ENCODE assay signal across 1 cellular context in genomic region chr7:32539366-32539765, GRCh38.
TF ChIP-seq lines count a peak whose summit lies in the region.

No MANE protein-coding gene starts in this region.

TF ChIP-seq in K562, 482 proteins besides CTCF, POLR2A, EP300 and RAD21 (continued from another document and continues in another):
- TF ChIP-seq E2F1 (CRISPR knock-in tag; IDR thresholded peaks at IDR 0.05) (no peak), CEBPG (CRISPR knock-in tag; IDR thresholded peaks at IDR 0.05) (no peak), CEBPG (tag; conservative IDR thresholded peaks at IDR 0.05 in 1 of 2, IDR thresholded peaks at IDR 0.05 in 1 of 2) (no peak), POLR3G (IDR thresholded peaks at IDR 0.05; ENCODE audit: extremely low read depth, insufficient read length, insufficient replicate concordance) (no peak), TEAD4 (IDR thresholded peaks at IDR 0.05; ENCODE audit: low read length) (no peak), TEAD4 (CRISPR knock-in tag; IDR thresholded peaks at IDR 0.05; ENCODE audit: borderline replicate concordance) (no peak), NRF1 (conservative IDR thresholded peaks at IDR 0.05 in 1 of 2, IDR thresholded peaks at IDR 0.05 in 1 of 2) (no peak), ZNF133 (CRISPR knock-in tag; IDR thresholded peaks at IDR 0.05) (no peak), XRCC3 (IDR thresholded peaks at IDR 0.05) (no peak), KDM1A (IDR thresholded peaks at IDR 0.05) (no peak), BRD4 (IDR thresholded peaks at IDR 0.05) (no peak), EGR1 (conservative IDR thresholded peaks at IDR 0.05) (no peak), STAT6 (CRISPR knock-in tag; IDR thresholded peaks at IDR 0.05) (no peak), ZNF583 (CRISPR knock-in tag; IDR thresholded peaks at IDR 0.05) (no peak), PHF21A (IDR thresholded peaks at IDR 0.05; ENCODE audit: borderline replicate concordance, low read depth) (no peak), HDAC8 (tag; IDR thresholded peaks at IDR 0.05) (peak; percentile 81; the same call in 1 of the 2 replicates), OTX1 (CRISPR knock-in tag; IDR thresholded peaks at IDR 0.05) (no peak), POLR2H (tag; IDR thresholded peaks at IDR 0.05; ENCODE audit: low read depth) (no peak), PYGO2 (tag; IDR thresholded peaks at IDR 0.05) (no peak), MAFF (IDR thresholded peaks at IDR 0.05; ENCODE audit: low read length) (no peak), THRA (IDR thresholded peaks at IDR 0.05) (no peak), RBM39 (optimal IDR thresholded peaks at IDR 0.05; ENCODE audit: low read depth, low read length) (no peak), EZH2 (IDR thresholded peaks at IDR 0.05; ENCODE audit: borderline replicate concordance, low read depth, low read length) (no peak), BACH1 (tag; IDR thresholded peaks at IDR 0.05) (peak; percentile 28; the same call in 1 of the 2 replicates), ZBTB11 (CRISPR knock-in tag; IDR thresholded peaks at IDR 0.05) (no peak), TEAD2 (tag; IDR thresholded peaks at IDR 0.05) (peak; percentile 49; the same call in 1 of the 2 replicates), TSC22D4 (tag; IDR thresholded peaks at IDR 0.05) (no peak), ZKSCAN8 (CRISPR knock-in tag; IDR thresholded peaks at IDR 0.05) (peak; percentile 64; the same call in 1 of the 2 replicates), STAT5B (CRISPR knock-in tag; IDR thresholded peaks at IDR 0.05) (0 out of 2 replicates have a peak, but pooled peaks have one; percentile 56), ZNF239 (CRISPR knock-in tag; IDR thresholded peaks at IDR 0.05) (peak; percentile 65), CBFA2T2 (conservative IDR thresholded peaks at IDR 0.05) (no peak), ETV1 (tag; conservative IDR thresholded peaks at IDR 0.05; ENCODE audit: low read depth) (0 out of 2 replicates have a peak, but pooled peaks have one; percentile 21), NCOA1 (IDR thresholded peaks at IDR 0.05; ENCODE audit: low read depth) (no peak), ZNF146 (CRISPR knock-in tag; IDR thresholded peaks at IDR 0.05; ENCODE audit: unreplicated experiment) (no peak), ZNF589 (CRISPR knock-in tag; IDR thresholded peaks at IDR 0.05; ENCODE audit: low read depth) (peak; percentile 78; the same call in 1 of the 2 replicates), MAZ (CRISPR knock-in tag; conservative IDR thresholded peaks at IDR 0.05 in 1 of 2, IDR thresholded peaks at IDR 0.05 in 1 of 2) (no peak), ZKSCAN3 (CRISPR knock-in tag; IDR thresholded peaks at IDR 0.05) (no peak), ZC3H4 (CRISPR knock-in tag; IDR thresholded peaks at IDR 0.05; ENCODE audit: borderline replicate concordance) (no peak), XRCC5 (IDR thresholded peaks at IDR 0.05; ENCODE audit: low read depth, low read length) (no peak)
- TF ChIP-seq, protein P1, sequence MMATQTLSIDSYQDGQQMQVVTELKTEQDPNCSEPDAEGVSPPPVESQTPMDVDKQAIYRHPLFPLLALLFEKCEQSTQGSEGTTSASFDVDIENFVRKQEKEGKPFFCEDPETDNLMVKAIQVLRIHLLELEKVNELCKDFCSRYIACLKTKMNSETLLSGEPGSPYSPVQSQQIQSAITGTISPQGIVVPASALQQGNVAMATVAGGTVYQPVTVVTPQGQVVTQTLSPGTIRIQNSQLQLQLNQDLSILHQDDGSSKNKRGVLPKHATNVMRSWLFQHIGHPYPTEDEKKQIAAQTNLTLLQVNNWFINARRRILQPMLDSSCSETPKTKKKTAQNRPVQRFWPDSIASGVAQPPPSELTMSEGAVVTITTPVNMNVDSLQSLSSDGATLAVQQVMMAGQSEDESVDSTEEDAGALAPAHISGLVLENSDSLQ (IDR thresholded peaks at IDR 0.05) = no peak
- TF ChIP-seq, protein P2, sequence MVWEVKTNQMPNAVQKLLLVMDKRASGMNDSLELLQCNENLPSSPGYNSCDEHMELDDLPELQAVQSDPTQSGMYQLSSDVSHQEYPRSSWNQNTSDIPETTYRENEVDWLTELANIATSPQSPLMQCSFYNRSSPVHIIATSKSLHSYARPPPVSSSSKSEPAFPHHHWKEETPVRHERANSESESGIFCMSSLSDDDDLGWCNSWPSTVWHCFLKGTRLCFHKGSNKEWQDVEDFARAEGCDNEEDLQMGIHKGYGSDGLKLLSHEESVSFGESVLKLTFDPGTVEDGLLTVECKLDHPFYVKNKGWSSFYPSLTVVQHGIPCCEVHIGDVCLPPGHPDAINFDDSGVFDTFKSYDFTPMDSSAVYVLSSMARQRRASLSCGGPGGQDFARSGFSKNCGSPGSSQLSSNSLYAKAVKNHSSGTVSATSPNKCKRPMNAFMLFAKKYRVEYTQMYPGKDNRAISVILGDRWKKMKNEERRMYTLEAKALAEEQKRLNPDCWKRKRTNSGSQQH (CRISPR knock-in tag; IDR thresholded peaks at IDR 0.05) = no peak
- TF ChIP-seq, protein P3, sequence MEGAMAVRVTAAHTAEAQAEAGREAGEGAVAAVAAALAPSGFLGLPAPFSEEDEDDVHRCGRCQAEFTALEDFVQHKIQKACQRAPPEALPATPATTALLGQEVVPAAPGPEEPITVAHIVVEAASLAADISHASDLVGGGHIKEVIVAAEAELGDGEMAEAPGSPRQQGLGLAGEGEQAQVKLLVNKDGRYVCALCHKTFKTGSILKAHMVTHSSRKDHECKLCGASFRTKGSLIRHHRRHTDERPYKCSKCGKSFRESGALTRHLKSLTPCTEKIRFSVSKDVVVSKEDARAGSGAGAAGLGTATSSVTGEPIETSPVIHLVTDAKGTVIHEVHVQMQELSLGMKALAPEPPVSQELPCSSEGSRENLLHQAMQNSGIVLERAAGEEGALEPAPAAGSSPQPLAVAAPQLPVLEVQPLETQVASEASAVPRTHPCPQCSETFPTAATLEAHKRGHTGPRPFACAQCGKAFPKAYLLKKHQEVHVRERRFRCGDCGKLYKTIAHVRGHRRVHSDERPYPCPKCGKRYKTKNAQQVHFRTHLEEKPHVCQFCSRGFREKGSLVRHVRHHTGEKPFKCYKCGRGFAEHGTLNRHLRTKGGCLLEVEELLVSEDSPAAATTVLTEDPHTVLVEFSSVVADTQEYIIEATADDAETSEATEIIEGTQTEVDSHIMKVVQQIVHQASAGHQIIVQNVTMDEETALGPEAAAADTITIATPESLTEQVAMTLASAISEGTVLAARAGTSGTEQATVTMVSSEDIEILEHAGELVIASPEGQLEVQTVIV (CRISPR knock-in tag; IDR thresholded peaks at IDR 0.05; ENCODE audit: borderline replicate concordance) = no peak
- TF ChIP-seq, protein P4, sequence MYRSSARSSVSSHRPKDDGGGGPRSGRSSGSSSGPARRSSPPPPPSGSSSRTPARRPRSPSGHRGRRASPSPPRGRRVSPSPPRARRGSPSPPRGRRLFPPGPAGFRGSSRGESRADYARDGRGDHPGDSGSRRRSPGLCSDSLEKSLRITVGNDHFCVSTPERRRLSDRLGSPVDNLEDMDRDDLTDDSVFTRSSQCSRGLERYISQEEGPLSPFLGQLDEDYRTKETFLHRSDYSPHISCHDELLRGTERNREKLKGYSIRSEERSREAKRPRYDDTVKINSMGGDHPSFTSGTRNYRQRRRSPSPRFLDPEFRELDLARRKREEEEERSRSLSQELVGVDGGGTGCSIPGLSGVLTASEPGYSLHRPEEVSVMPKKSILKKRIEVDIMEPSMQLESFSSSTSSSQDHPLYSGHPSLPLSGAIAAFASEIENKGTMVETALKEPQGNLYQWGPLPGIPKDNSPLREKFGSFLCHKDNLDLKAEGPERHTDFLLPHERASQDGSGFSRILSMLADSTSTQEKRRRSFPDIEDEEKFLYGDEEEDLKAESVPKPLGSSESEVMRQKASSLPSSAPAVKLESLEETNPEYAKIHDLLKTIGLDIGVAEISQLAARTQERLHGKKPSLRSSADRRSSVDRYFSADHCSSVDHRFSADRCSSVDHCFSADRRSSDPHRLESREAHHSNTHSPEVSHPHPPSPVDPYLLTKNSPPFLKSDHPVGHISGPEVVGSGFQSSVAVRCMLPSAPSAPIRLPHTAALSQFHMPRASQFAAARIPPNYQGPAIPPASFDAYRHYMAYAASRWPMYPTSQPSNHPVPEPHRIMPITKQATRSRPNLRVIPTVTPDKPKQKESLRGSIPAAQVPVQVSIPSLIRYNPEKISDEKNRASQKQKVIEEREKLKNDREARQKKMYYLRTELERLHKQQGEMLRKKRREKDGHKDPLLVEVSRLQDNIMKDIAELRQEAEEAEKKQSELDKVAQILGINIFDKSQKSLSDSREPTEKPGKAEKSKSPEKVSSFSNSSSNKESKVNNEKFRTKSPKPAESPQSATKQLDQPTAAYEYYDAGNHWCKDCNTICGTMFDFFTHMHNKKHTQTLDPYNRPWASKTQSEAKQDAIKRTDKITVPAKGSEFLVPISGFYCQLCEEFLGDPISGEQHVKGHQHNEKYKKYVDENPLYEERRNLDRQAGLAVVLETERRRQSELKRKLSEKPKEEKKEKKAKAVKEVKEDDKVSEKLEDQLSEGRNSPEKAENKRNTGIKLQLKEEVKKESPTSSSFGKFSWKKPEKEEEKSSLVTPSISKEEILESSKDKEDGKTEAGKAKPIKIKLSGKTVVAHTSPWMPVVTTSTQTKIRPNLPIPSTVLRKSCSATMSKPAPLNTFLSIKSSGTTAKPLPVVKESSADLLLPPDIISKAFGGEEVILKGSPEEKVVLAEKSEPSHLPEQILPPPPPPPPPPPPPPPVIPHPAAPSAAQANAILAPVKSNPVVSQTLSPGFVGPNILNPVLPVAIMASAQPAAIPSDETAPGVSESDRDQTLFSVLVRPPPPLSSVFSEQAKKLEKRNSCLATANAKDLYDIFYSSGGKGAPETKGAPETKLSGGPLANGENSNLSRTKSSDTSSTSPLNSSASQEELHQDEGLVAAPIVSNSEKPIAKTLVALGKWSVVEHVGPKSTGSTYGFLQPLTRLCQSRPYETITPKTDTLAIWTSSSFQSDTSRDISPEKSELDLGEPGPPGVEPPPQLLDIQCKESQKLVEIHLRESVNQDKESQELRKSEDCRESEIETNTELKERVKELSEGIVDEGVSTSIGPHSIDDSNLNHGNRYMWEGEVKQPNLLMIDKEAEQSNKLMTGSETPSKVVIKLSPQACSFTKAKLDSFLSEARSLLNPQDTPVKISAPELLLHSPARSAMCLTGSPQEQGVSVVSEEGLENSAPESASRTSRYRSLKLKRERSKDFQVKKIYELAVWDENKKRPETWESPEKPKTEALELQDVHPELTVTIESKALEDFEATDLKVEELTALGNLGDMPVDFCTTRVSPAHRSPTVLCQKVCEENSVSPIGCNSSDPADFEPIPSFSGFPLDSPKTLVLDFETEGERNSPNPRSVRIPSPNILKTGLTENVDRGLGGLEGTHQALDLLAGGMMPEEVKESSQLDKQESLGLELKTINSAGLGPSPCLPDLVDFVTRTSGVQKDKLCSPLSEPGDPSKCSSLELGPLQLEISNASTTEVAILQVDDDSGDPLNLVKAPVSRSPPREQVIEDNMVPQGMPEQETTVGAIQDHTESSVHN (IDR thresholded peaks at IDR 0.05; ENCODE audit: borderline replicate concordance in 1 of 2, low read depth in 1 of 2) = no peak
